In the genomic region with DNA sequence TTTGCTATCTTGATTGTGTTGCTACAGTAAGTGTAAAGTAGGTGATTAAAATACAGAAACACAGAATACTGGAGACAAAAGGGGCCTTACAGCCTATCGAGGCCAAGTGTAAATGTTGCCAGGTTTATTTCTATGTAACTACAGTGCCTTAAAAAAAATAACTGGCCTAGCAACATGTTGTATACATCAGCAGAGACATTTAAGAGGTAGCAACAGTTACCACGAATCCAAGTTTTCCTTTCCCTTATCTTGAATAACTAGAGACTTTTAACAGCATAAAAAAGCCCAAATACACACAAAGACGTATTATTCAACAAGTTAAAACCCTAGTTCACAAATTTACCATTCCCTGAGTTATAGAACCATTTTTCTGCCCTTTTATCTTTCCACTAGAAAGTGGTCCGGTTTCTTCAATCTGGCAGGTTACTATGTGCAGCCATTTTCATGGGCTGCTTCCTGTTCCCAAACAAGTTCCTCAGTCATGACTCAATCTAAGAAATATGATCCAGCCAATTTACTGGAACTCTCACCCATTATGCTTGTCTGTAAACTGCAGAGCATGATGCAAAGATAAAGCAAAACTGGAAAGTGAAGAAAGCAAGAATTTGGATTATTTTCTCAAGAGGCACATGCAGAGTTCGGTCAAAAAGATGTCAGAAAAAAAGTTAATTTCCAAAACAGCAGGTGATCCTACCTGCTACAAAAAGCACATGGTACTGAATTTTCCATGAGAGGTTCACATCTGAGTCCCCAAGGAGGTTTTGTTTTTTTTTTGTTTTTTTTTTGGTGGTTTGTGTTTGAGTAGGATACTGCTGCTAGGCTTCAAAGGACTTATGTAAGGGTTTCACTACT, we compare ENCODE assay signal across 1 cellular context.
TF ChIP-seq lines count a peak whose summit lies in the region.

No MANE protein-coding gene starts in this region.

TF ChIP-seq in K562, 482 proteins besides CTCF, POLR2A, EP300 and RAD21 (continued from another document and continues in another):
- TF ChIP-seq, protein P1, sequence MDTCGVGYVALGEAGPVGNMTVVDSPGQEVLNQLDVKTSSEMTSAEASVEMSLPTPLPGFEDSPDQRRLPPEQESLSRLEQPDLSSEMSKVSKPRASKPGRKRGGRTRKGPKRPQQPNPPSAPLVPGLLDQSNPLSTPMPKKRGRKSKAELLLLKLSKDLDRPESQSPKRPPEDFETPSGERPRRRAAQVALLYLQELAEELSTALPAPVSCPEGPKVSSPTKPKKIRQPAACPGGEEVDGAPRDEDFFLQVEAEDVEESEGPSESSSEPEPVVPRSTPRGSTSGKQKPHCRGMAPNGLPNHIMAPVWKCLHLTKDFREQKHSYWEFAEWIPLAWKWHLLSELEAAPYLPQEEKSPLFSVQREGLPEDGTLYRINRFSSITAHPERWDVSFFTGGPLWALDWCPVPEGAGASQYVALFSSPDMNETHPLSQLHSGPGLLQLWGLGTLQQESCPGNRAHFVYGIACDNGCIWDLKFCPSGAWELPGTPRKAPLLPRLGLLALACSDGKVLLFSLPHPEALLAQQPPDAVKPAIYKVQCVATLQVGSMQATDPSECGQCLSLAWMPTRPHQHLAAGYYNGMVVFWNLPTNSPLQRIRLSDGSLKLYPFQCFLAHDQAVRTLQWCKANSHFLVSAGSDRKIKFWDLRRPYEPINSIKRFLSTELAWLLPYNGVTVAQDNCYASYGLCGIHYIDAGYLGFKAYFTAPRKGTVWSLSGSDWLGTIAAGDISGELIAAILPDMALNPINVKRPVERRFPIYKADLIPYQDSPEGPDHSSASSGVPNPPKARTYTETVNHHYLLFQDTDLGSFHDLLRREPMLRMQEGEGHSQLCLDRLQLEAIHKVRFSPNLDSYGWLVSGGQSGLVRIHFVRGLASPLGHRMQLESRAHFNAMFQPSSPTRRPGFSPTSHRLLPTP (IDR thresholded peaks at IDR 0.05; ENCODE audit: borderline replicate concordance, extremely low read depth, insufficient read length), result no peak
- TF ChIP-seq, protein P2, sequence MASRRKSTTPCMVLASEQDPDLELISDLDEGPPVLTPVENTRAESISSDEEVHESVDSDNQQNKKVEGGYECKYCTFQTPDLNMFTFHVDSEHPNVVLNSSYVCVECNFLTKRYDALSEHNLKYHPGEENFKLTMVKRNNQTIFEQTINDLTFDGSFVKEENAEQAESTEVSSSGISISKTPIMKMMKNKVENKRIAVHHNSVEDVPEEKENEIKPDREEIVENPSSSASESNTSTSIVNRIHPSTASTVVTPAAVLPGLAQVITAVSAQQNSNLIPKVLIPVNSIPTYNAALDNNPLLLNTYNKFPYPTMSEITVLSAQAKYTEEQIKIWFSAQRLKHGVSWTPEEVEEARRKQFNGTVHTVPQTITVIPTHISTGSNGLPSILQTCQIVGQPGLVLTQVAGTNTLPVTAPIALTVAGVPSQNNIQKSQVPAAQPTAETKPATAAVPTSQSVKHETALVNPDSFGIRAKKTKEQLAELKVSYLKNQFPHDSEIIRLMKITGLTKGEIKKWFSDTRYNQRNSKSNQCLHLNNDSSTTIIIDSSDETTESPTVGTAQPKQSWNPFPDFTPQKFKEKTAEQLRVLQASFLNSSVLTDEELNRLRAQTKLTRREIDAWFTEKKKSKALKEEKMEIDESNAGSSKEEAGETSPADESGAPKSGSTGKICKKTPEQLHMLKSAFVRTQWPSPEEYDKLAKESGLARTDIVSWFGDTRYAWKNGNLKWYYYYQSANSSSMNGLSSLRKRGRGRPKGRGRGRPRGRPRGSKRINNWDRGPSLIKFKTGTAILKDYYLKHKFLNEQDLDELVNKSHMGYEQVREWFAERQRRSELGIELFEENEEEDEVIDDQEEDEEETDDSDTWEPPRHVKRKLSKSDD (conservative IDR thresholded peaks at IDR 0.05; ENCODE audit: low read length), result no peak
- no peak for TF ChIP-seq HNRNPLL (IDR thresholded peaks at IDR 0.05; ENCODE audit: low read depth, low read length, poor library complexity, severe bottlenecking)
- TF ChIP-seq KHSRP (IDR thresholded peaks at IDR 0.05), result no peak; the same call in 1 of the 2 replicates
- TF ChIP-seq ZNF121 (CRISPR knock-in tag; conservative IDR thresholded peaks at IDR 0.05), result no peak
- no peak for TF ChIP-seq CHD4 (IDR thresholded peaks at IDR 0.05; ENCODE audit: insufficient read depth, insufficient replicate concordance, low read depth, low read length, poor library complexity, severe bottlenecking)
- TF ChIP-seq HMG20A (CRISPR knock-in tag; conservative IDR thresholded peaks at IDR 0.05), result no peak
- TF ChIP-seq RNF2 (IDR thresholded peaks at IDR 0.05), result peak; percentile 50; the same call in 1 of the 2 replicates
- TF ChIP-seq ZNF717 (CRISPR knock-in tag; IDR thresholded peaks at IDR 0.05), result no peak
- no peak for TF ChIP-seq ESRRB (CRISPR knock-in tag; IDR thresholded peaks at IDR 0.05; ENCODE audit: borderline replicate concordance)
- no peak for TF ChIP-seq KDM4B (IDR thresholded peaks at IDR 0.05; ENCODE audit: borderline replicate concordance in 2 of 2, low read depth in 1 of 2)
- TF ChIP-seq, protein P3, sequence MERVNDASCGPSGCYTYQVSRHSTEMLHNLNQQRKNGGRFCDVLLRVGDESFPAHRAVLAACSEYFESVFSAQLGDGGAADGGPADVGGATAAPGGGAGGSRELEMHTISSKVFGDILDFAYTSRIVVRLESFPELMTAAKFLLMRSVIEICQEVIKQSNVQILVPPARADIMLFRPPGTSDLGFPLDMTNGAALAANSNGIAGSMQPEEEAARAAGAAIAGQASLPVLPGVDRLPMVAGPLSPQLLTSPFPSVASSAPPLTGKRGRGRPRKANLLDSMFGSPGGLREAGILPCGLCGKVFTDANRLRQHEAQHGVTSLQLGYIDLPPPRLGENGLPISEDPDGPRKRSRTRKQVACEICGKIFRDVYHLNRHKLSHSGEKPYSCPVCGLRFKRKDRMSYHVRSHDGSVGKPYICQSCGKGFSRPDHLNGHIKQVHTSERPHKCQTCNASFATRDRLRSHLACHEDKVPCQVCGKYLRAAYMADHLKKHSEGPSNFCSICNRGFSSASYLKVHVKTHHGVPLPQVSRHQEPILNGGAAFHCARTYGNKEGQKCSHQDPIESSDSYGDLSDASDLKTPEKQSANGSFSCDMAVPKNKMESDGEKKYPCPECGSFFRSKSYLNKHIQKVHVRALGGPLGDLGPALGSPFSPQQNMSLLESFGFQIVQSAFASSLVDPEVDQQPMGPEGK (CRISPR knock-in tag; IDR thresholded peaks at IDR 0.05; ENCODE audit: borderline replicate concordance), result 0 out of 2 replicates have a peak, but pooled peaks have one; percentile 17
- TF ChIP-seq HDAC8 (tag; IDR thresholded peaks at IDR 0.05), result 0 out of 2 replicates have a peak, but pooled peaks have one; percentile 48
- TF ChIP-seq, protein P4, sequence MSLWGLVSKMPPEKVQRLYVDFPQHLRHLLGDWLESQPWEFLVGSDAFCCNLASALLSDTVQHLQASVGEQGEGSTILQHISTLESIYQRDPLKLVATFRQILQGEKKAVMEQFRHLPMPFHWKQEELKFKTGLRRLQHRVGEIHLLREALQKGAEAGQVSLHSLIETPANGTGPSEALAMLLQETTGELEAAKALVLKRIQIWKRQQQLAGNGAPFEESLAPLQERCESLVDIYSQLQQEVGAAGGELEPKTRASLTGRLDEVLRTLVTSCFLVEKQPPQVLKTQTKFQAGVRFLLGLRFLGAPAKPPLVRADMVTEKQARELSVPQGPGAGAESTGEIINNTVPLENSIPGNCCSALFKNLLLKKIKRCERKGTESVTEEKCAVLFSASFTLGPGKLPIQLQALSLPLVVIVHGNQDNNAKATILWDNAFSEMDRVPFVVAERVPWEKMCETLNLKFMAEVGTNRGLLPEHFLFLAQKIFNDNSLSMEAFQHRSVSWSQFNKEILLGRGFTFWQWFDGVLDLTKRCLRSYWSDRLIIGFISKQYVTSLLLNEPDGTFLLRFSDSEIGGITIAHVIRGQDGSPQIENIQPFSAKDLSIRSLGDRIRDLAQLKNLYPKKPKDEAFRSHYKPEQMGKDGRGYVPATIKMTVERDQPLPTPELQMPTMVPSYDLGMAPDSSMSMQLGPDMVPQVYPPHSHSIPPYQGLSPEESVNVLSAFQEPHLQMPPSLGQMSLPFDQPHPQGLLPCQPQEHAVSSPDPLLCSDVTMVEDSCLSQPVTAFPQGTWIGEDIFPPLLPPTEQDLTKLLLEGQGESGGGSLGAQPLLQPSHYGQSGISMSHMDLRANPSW (CRISPR knock-in tag; IDR thresholded peaks at IDR 0.05), result no peak
- peak; percentile 64 for TF ChIP-seq CBFA2T3 (IDR thresholded peaks at IDR 0.05)
- no peak for TF ChIP-seq CC2D1A (IDR thresholded peaks at IDR 0.05)
- peak; percentile 29 for TF ChIP-seq FOS (IDR thresholded peaks at IDR 0.05; ENCODE audit: extremely low read depth, insufficient read length)
- TF ChIP-seq ZNF24 (IDR thresholded peaks at IDR 0.05), result no peak
- TF ChIP-seq, protein P5, sequence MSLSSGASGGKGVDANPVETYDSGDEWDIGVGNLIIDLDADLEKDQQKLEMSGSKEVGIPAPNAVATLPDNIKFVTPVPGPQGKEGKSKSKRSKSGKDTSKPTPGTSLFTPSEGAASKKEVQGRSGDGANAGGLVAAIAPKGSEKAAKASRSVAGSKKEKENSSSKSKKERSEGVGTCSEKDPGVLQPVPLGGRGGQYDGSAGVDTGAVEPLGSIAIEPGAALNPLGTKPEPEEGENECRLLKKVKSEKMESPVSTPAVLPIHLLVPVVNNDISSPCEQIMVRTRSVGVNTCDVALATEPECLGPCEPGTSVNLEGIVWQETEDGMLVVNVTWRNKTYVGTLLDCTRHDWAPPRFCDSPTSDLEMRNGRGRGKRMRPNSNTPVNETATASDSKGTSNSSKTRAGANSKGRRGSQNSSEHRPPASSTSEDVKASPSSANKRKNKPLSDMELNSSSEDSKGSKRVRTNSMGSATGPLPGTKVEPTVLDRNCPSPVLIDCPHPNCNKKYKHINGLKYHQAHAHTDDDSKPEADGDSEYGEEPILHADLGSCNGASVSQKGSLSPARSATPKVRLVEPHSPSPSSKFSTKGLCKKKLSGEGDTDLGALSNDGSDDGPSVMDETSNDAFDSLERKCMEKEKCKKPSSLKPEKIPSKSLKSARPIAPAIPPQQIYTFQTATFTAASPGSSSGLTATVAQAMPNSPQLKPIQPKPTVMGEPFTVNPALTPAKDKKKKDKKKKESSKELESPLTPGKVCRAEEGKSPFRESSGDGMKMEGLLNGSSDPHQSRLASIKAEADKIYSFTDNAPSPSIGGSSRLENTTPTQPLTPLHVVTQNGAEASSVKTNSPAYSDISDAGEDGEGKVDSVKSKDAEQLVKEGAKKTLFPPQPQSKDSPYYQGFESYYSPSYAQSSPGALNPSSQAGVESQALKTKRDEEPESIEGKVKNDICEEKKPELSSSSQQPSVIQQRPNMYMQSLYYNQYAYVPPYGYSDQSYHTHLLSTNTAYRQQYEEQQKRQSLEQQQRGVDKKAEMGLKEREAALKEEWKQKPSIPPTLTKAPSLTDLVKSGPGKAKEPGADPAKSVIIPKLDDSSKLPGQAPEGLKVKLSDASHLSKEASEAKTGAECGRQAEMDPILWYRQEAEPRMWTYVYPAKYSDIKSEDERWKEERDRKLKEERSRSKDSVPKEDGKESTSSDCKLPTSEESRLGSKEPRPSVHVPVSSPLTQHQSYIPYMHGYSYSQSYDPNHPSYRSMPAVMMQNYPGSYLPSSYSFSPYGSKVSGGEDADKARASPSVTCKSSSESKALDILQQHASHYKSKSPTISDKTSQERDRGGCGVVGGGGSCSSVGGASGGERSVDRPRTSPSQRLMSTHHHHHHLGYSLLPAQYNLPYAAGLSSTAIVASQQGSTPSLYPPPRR (CRISPR knock-in tag; IDR thresholded peaks at IDR 0.05; ENCODE audit: borderline replicate concordance), result no peak
- no peak for TF ChIP-seq ZNF77 (CRISPR knock-in tag; IDR thresholded peaks at IDR 0.05)
- no peak for TF ChIP-seq U2AF1 (optimal IDR thresholded peaks at IDR 0.05; ENCODE audit: low read depth, low read length)
- TF ChIP-seq SLC30A9 (CRISPR knock-in tag; IDR thresholded peaks at IDR 0.05), result no peak
- no peak for TF ChIP-seq PHB (CRISPR knock-in tag; IDR thresholded peaks at IDR 0.05)
- no peak for TF ChIP-seq ZNF239 (CRISPR knock-in tag; IDR thresholded peaks at IDR 0.05)
- TF ChIP-seq, protein P6, sequence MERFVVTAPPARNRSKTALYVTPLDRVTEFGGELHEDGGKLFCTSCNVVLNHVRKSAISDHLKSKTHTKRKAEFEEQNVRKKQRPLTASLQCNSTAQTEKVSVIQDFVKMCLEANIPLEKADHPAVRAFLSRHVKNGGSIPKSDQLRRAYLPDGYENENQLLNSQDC (CRISPR knock-in tag; IDR thresholded peaks at IDR 0.05), result no peak
- TF ChIP-seq IFI16 (CRISPR knock-in tag; IDR thresholded peaks at IDR 0.05), result no peak
- TF ChIP-seq, protein P7, sequence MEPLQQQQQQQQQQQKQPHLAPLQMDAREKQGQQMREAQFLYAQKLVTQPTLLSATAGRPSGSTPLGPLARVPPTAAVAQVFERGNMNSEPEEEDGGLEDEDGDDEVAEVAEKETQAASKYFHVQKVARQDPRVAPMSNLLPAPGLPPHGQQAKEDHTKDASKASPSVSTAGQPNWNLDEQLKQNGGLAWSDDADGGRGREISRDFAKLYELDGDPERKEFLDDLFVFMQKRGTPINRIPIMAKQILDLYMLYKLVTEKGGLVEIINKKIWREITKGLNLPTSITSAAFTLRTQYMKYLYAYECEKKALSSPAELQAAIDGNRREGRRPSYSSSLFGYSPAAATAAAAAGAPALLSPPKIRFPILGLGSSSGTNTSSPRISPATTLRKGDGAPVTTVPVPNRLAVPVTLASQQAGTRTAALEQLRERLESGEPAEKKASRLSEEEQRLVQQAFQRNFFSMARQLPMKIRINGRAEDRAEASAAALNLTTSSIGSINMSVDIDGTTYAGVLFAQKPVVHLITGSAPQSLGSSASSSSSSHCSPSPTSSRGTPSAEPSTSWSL (CRISPR knock-in tag; IDR thresholded peaks at IDR 0.05; ENCODE audit: borderline replicate concordance), result no peak
- TF ChIP-seq BHLHE40 (IDR thresholded peaks at IDR 0.05; ENCODE audit: low read length), result peak; percentile 40; the same call in 1 of the 2 replicates
- TF ChIP-seq CBX2 (IDR thresholded peaks at IDR 0.05; ENCODE audit: insufficient read depth, low read length, poor library complexity, severe bottlenecking), result no peak
- peak; percentile 37 to 65; a peak in 3 of 4 replicates for TF ChIP-seq KDM1A (IDR thresholded peaks at IDR 0.05)
- no peak for TF ChIP-seq ZFP30 (CRISPR knock-in tag; IDR thresholded peaks at IDR 0.05; ENCODE audit: borderline replicate concordance)
- TF ChIP-seq, protein P8, sequence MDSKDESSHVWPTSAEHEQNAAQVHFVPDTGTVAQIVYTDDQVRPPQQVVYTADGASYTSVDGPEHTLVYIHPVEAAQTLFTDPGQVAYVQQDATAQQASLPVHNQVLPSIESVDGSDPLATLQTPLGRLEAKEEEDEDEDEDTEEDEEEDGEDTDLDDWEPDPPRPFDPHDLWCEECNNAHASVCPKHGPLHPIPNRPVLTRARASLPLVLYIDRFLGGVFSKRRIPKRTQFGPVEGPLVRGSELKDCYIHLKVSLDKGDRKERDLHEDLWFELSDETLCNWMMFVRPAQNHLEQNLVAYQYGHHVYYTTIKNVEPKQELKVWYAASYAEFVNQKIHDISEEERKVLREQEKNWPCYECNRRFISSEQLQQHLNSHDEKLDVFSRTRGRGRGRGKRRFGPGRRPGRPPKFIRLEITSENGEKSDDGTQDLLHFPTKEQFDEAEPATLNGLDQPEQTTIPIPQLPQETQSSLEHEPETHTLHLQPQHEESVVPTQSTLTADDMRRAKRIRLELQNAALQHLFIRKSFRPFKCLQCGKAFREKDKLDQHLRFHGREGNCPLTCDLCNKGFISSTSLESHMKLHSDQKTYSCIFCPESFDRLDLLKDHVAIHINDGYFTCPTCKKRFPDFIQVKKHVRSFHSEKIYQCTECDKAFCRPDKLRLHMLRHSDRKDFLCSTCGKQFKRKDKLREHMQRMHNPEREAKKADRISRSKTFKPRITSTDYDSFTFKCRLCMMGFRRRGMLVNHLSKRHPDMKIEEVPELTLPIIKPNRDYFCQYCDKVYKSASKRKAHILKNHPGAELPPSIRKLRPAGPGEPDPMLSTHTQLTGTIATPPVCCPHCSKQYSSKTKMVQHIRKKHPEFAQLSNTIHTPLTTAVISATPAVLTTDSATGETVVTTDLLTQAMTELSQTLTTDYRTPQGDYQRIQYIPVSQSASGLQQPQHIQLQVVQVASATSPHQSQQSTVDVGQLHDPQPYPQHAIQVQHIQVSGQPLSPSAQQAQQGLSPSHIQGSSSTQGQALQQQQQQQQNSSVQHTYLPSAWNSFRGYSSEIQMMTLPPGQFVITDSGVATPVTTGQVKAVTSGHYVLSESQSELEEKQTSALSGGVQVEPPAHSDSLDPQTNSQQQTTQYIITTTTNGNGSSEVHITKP (IDR thresholded peaks at IDR 0.05; ENCODE audit: partially characterized antibody), result no peak
- TF ChIP-seq ZNF830 (CRISPR knock-in tag; IDR thresholded peaks at IDR 0.05), result no peak
